In the genomic region with DNA sequence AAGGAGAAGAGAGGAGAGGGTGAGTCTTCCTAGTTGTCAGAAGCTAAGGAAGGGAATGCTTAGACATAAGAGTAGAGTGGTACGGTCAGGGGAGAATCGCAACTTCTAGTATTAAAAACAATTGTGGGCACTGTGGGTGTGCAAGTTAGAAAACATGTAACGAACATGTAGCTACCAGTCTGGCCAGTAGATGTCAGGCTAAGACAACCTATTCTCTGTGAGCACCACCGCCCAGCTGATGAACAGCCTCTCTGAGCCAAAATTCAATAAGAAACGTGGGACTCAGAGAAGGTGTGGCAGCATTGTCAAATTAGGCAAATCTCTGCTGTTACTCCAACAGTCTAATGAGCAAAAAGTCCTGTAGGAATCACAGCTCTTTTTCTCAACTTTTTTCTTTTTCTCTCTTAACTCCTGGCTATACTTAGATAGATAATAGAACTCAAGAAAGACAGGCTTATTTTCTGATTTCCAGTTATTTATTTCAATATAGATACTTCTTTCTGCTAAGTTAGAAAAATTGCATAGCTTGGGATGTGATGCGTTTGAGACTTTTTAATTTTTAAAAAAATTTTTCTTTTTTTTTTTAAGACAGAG, we compare ENCODE assay signal across 8 cellular contexts.
DNase-seq lines count a peak whose midpoint lies in the region; ATAC-seq and TF ChIP-seq lines count a peak whose summit lies in the region.

No MANE protein-coding gene starts in this region.

- H3K27me3 Mint-ChIP-seq in activated naive CD8-positive, alpha-beta T cell treated with anti-CD3 and anti-CD28 coated beads, Interleukin-2, amount 50 U/mL, for 24 hours: peaks cover 13% of the 10 kb centered on the region

- H3K4me1 ChIP-seq in heart left ventricle (peaks cover 0 to 25% (median 12%) of the 10 kb centered on the region in 12 donors), rectal smooth muscle tissue (ENCODE audit: control insufficient read depth, insufficient read depth, low read length) (peaks cover 15% of the 10 kb centered on the region)

- no peaks in the 10 kb centered on the region for H3K9me3 ChIP-seq in heart left ventricle

- H3K4me1 Mint-ChIP-seq in activated naive CD8-positive, alpha-beta T cell treated with anti-CD3 and anti-CD28 coated beads, Interleukin-2, amount 50 U/mL, for 24 hours: no peaks in the 10 kb centered on the region

- H3K36me3 Mint-ChIP-seq in activated naive CD8-positive, alpha-beta T cell treated with anti-CD3 and anti-CD28 coated beads, Interleukin-2, amount 50 U/mL, for 24 hours (ENCODE audit: low read depth): no peaks in the 10 kb centered on the region

- peak overlapping the region in 1 of 12 donors; percentile 87 for H3K27ac ChIP-seq in heart left ventricle
- H3K27ac ChIP-seq in rectal smooth muscle tissue (ENCODE audit: low read depth, low read length): peak overlapping the region; percentile 16

- H3K4me3 ChIP-seq in heart left ventricle (no peak overlapping the region), rectal smooth muscle tissue (ENCODE audit: low read length) (peak overlapping the region; percentile 5)

- intact Hi-C loops in heart left ventricle (cut with DNase I): loop anchor here (1.0 to 10.0 kb wide), 19 partner anchors 37 to 999 kb away; a partner anchor contains a TSS

- no peak overlapping the region for H3K4me3 Mint-ChIP-seq in activated naive CD8-positive, alpha-beta T cell treated with anti-CD3 and anti-CD28 coated beads, Interleukin-2, amount 50 U/mL, for 24 hours

- peak; percentile 61 to 86 (median 79) for TF ChIP-seq CTCF in heart left ventricle (IDR thresholded peaks at IDR 0.05)

- DNase-seq in DMS153 (lab: John Stamatoyannopoulos, UW): peak; percentile 53
- peak; percentile 36 for DNase-seq in GOT3 (lab: John Stamatoyannopoulos, UW)
- DNase-seq in NCI-H1092 treated with DMSO at 0.1 percent for 48 hours (lab: John Stamatoyannopoulos, UW): peak; percentile 79
- DNase-seq in SW 1271 (lab: John Stamatoyannopoulos, UW): peak; percentile 6 to 74
- DNase-seq in activated naive CD8-positive, alpha-beta T cell treated with anti-CD3 and anti-CD28 coated beads, Interleukin-2, amount 50 U/mL, for 24 hours: peak; percentile 65
- peak in 4 of 5 donors; percentile 62 to 74 (median 70) for DNase-seq in heart left ventricle

- H3K27me3 ChIP-seq in heart left ventricle (no peaks in the 10 kb centered on the region), rectal smooth muscle tissue (ENCODE audit: control insufficient read depth, insufficient read depth, low read length) (no peaks in the 10 kb centered on the region)

- peak; percentile 79 for ATAC-seq in activated naive CD8-positive, alpha-beta T cell treated with anti-CD3 and anti-CD28 coated beads, Interleukin-2, amount 50 U/mL, for 24 hours
- peak in 3 of 4 donors; percentile 69 to 73 (median 73) for ATAC-seq in heart left ventricle
- no peak for ATAC-seq in GM21717 (IDR thresholded peaks at IDR 0.05; ENCODE audit: unreplicated experiment)

- H3K9me3 Mint-ChIP-seq in activated naive CD8-positive, alpha-beta T cell treated with anti-CD3 and anti-CD28 coated beads, Interleukin-2, amount 50 U/mL, for 24 hours: no peaks in the 10 kb centered on the region

- H3K36me3 ChIP-seq in heart left ventricle (no peaks in the 10 kb centered on the region), rectal smooth muscle tissue (ENCODE audit: control insufficient read depth, insufficient read depth, low read length) (no peaks in the 10 kb centered on the region)

- H3K9ac ChIP-seq in rectal smooth muscle tissue (ENCODE audit: low read length): no peak overlapping the region

- WGBS in heart left ventricle, 4 donors: 10 to 12% (median 10%) methylated on average over 6 of the region's 6 CpGs

- no peak for TF ChIP-seq POLR2A in heart left ventricle (IDR thresholded peaks at IDR 0.05)

- no peak overlapping the region for H3K27ac Mint-ChIP-seq in activated naive CD8-positive, alpha-beta T cell treated with anti-CD3 and anti-CD28 coated beads, Interleukin-2, amount 50 U/mL, for 24 hours
